8 cellular contexts compared by ENCODE assay signal in the genomic region with DNA sequence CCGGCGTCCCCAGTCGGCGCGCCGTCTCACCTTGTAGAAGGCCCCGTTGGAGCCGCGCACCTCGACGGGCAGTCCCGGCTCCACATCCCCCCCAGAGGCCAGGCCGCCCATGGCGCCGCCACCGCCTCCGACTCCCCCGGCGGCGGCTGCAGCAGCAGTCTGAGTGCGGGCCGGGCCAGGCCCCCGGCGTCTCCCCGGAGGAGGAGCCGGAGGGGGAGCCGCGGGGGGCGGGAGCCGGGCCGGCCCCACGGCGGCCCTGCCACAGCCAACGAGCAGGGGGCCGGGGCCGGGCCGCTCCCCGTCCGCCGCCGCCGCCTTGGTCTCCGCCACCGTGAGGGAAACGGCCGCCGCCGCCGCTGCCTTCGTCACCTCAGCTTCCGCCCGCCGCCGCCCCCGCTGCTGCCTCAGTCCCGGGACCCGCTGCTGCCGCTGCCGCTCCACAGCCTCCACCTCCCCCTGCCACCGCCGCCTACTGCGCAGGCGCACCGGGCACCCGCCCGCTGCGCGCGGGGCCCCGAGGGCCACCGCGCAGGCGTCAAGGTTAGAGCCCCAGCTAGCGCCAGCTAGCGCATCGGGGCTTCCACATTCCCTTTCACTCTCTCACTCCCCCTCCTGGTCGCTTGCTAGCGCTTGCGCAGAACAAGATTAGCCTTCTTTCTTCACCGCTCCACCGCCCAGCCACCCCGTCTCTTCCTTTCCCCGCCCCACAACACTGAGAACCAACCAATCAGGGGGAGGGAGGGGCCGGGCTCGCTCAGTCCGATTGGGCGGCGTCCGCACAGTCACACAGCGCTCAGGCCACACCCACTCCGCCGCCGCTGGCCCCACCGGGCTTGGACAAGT. TPM values are rescaled to one million over a fixed set of nuclear protein-coding genes. Genes with fewer than 3 reads are reported as not detected.
DNase-seq lines count a peak whose midpoint lies in the region; ATAC-seq, FAIRE-seq and TF ChIP-seq lines count a peak whose summit lies in the region.

A gene (minus strand): TSS at position 476 of the 843 bp plus-strand sequence. CDS start 365 bp downstream, at position 111.

- no peaks in the 10 kb centered on the region for H3K36me3 Mint-ChIP-seq in IgD-negative memory B cell

- peak within 1 kb of the TSS; percentile 55 to 97 (median 73) for H3K4me3 ChIP-seq in endothelial cell of umbilical vein (replicated peaks in 1 of 3; ENCODE audit: insufficient read depth in 1 of 3, low read depth in 1 of 3, low read length in 3 of 3)

- peak within 1 kb of the TSS; percentile 89 for H2AFZ ChIP-seq in endothelial cell of umbilical vein (ENCODE audit: low read depth, low read length)

- CTCF ChIA-PET in endothelial cell of umbilical vein (lab: Charles Lee) = interaction anchor here (0.5 to 2.0 kb wide), 6 partner anchors 9 to 102 kb away, joined by 3 to 11 read pairs (median 5); a partner anchor contains a TSS

- H3K4me2 ChIP-seq in endothelial cell of umbilical vein (ENCODE audit: insufficient read depth, low read length) = peak within 1 kb of the TSS; percentile 99

- H3K27ac ChIP-seq in endothelial cell of umbilical vein (ENCODE audit: insufficient read depth, low read depth, low read length) = peak within 1 kb of the TSS; percentile 56

- H3K27me3 ChIP-seq in endothelial cell of umbilical vein (ENCODE audit: control insufficient read depth in 2 of 2, insufficient read depth in 2 of 2, low read length in 2 of 2) = no peaks in the 10 kb centered on the region

- FAIRE-seq in endothelial cell of umbilical vein (lab: Jason Lieb, UNC) = peak; percentile 100

- peak; percentile 68 to 79 for TF ChIP-seq CTCF in endothelial cell of umbilical vein (IDR thresholded peaks at IDR 0.05; ENCODE audit: extremely low read depth in 1 of 2, insufficient read depth in 1 of 2, low read depth in 1 of 2, low read length in 2 of 2)

- no peaks in the 10 kb centered on the region for H3K9me1 ChIP-seq in endothelial cell of umbilical vein (replicated peaks; ENCODE audit: control insufficient read depth, extremely low read depth, insufficient read depth, low read length)

- H3K9me3 ChIP-seq in endothelial cell of umbilical vein (replicated peaks; ENCODE audit: control insufficient read depth, insufficient read depth, low read length) = no peaks in the 10 kb centered on the region

- peak; percentile 67 for TF ChIP-seq POLR2A in endothelial cell of umbilical vein (IDR thresholded peaks at IDR 0.05; ENCODE audit: low read depth, low read length)

- H3K4me1 ChIP-seq in endothelial cell of umbilical vein (ENCODE audit: control insufficient read depth, extremely low read depth, insufficient read depth, low read length) = peaks cover 24% of the 10 kb centered on the region

- intact Hi-C loops in endothelial cell of umbilical vein (cut with micrococcal nuclease) = loop anchor here (1.0 to 10.0 kb wide), 5 partner anchors 13 to 230 kb away; a partner anchor contains a TSS

- peak within 1 kb of the TSS; percentile 84 to 98 (median 92) for H3K4me3 Mint-ChIP-seq in IgD-negative memory B cell

- peak; percentile 96 for DNase-seq in DMS153 (lab: John Stamatoyannopoulos, UW)
- peak; percentile 100 for DNase-seq in OCI-M1 (lab: John Stamatoyannopoulos, UW)
- peak; percentile 99 for DNase-seq in activated T-cell treated with anti-CD3 and anti-CD28 coated beads for 24 hours (ENCODE audit: low read depth)
- peak; percentile 100 for DNase-seq in endothelial cell of umbilical vein (ENCODE audit: low read depth, low spot score)
- peak; percentile 98 for DNase-seq in middle frontal gyrus (ENCODE audit: extremely low spot score, low spot score)
- peak; percentile 99 to 100 for DNase-seq in stimulated activated CD8-positive, alpha-beta memory T cell treated with anti-CD3 and anti-CD28 coated beads, Interleukin-2, amount 100 ng/mL, for 48 hours (ENCODE audit: low read depth in 2 of 2)

- H3K27ac Mint-ChIP-seq in IgD-negative memory B cell = peak within 1 kb of the TSS; percentile 90 to 97 (median 91)

- H3K9me3 Mint-ChIP-seq in IgD-negative memory B cell = no peaks in the 10 kb centered on the region

- POLR2A ChIA-PET in endothelial cell of umbilical vein (lab: Charles Lee) = interaction anchor here (0.6 to 2.3 kb wide), 3 partner anchors 13 to 73 kb away, joined by 3 to 8 read pairs (median 7); a partner anchor contains a TSS

- dilution Hi-C loops in endothelial cell of umbilical vein (cut with MboI; ENCODE audit: extremely low pct_ligation_motif_present, low sequenced_read_pairs) = no loop called here

- peak; percentile 81 for ATAC-seq in GM21528 (IDR thresholded peaks at IDR 0.05; ENCODE audit: low FRiP score, unreplicated experiment)

- H3K9ac ChIP-seq in endothelial cell of umbilical vein (replicated peaks; ENCODE audit: extremely low read depth, insufficient read depth, low read length) = peak within 1 kb of the TSS; percentile 90

- peaks cover 3% of the 10 kb centered on the region for H4K20me1 ChIP-seq in endothelial cell of umbilical vein (replicated peaks; ENCODE audit: control insufficient read depth, extremely low read depth, insufficient read depth, low read length)

- no peaks in the 10 kb centered on the region for H3K27me3 Mint-ChIP-seq in IgD-negative memory B cell

- H3K4me1 Mint-ChIP-seq in IgD-negative memory B cell = peaks cover 19 to 23% (median 22%) of the 10 kb centered on the region in 3 donors

- H3K36me3 ChIP-seq in endothelial cell of umbilical vein (ENCODE audit: control insufficient read depth in 2 of 2, extremely low read depth in 1 of 2, insufficient read depth in 2 of 2, low read length in 2 of 2) = no peaks in the 10 kb centered on the region

- BruUV-seq in endothelial cell of umbilical vein (replicated peaks; lab: Mats Ljungman, UMichigan) = no TSS peak

- H3K79me2 ChIP-seq in endothelial cell of umbilical vein (ENCODE audit: control insufficient read depth, insufficient read depth, low read length) = peaks cover 42% of the 10 kb centered on the region

TF ChIP-seq in endothelial cell of umbilical vein, 7 proteins besides CTCF, POLR2A, EP300 and RAD21:
- TF ChIP-seq MYC (IDR thresholded peaks at IDR 0.05; ENCODE audit: low read depth, low read length) (no peak), GATA2 (IDR thresholded peaks at IDR 0.05; ENCODE audit: insufficient read depth, insufficient read length, low read depth, low read length) (no peak), POLR2AphosphoS5 (IDR thresholded peaks at IDR 0.05; ENCODE audit: insufficient read depth, low read depth, low read length) (peak; percentile 71), EZH2 (IDR thresholded peaks at IDR 0.05; ENCODE audit: borderline replicate concordance, low read depth, low read length, severe bottlenecking) (no peak), FOS (IDR thresholded peaks at IDR 0.05; ENCODE audit: borderline replicate concordance, insufficient read depth, low read length) (no peak), JUN (IDR thresholded peaks at IDR 0.05; ENCODE audit: borderline replicate concordance, insufficient read depth, insufficient read length, low read depth) (no peak)
- TF ChIP-seq, protein P1, sequence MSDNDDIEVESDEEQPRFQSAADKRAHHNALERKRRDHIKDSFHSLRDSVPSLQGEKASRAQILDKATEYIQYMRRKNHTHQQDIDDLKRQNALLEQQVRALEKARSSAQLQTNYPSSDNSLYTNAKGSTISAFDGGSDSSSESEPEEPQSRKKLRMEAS (IDR thresholded peaks at IDR 0.05; ENCODE audit: insufficient read depth, insufficient read length) = no peak

RNA-seq across cellular contexts. Expression of the gene that starts here (rescaled TPM):
- polyA plus RNA-seq in IgD-negative memory B cell (20.0 TPM), endothelial cell of umbilical vein (48.9 and 59.9 TPM in 2 replicates)
- total RNA-seq in endothelial cell of umbilical vein = 33.1 and 40.1 TPM in 2 replicates
- polyA plus RNA-seq in endothelial cell of umbilical vein (2011; cell fraction: cytosol; rRNA removed) = 31.5 and 31.7 TPM in 2 replicates
- polyA plus RNA-seq in endothelial cell of umbilical vein (2011; cell fraction: nucleus; rRNA removed) = 50.3 and 57.2 TPM in 2 replicates
- 27.8 and 29.5 TPM in 2 replicates for polyA plus RNA-seq in endothelial cell of umbilical vein (2012)
- polyA minus RNA-seq in endothelial cell of umbilical vein = 37.0 and 40.5 TPM in 2 replicates
- 47.6 TPM for polyA minus RNA-seq in endothelial cell of umbilical vein (2011; cell fraction: cytosol; rRNA and poly(A)+ RNA removed)
- polyA minus RNA-seq in endothelial cell of umbilical vein (2011; cell fraction: nucleus; rRNA and poly(A)+ RNA removed) = 13.3 and 16.5 TPM in 2 replicates

Comparison
In these comparisons a context has a peak if more than half of its experiments do, and no peak if none do; other contexts are left out.
1. Peak in every context shown above with its lines: DNase-seq, ATAC-seq, H3K4me3 ChIP-seq and H3K27ac ChIP-seq.